9 cellular contexts compared by ENCODE assay signal in genomic region chr6:169162968-169163903, GRCh38.
A peak's percentile ranks its signal among the peaks of the same experiment; 100 is the strongest.
DNase-seq lines count a peak whose midpoint lies in the region; ATAC-seq, FAIRE-seq and TF ChIP-seq lines count a peak whose summit lies in the region.
"Had no signal": no experiment of that assay in that cellular context is flagged by ENCODE, and none has a peak within 500 bp of the region (broad histone marks: within the 10 kb centered on the region; RNA-seq: fewer than 3 reads in every experiment).

No MANE protein-coding gene starts in this region.

- no peak for TF ChIP-seq CTCF in astrocyte (IDR thresholded peaks at IDR 0.05; ENCODE audit: insufficient read depth, low read depth, low read length)

- no peaks in the 10 kb centered on the region for H4K20me1 ChIP-seq in astrocyte (ENCODE audit: insufficient read depth, low read length)

- H3K9ac ChIP-seq in astrocyte (ENCODE audit: low read length), result peak overlapping the region; percentile 75

- no peak for ATAC-seq in GM21360 (IDR thresholded peaks at IDR 0.05; ENCODE audit: unreplicated experiment)
- no peak for ATAC-seq in GM21717 (IDR thresholded peaks at IDR 0.05; ENCODE audit: unreplicated experiment)
- ATAC-seq in GM19463 (IDR thresholded peaks at IDR 0.05; ENCODE audit: unreplicated experiment), result no peak

- H3K4me3 Mint-ChIP-seq in astrocyte (ENCODE audit: unreplicated experiment), result no peak overlapping the region

- peaks cover 43% of the 10 kb centered on the region for H3K4me1 ChIP-seq in astrocyte (ENCODE audit: insufficient read depth, low read length)

- peak overlapping the region; percentile 91 for H3K27ac Mint-ChIP-seq in astrocyte (ENCODE audit: unreplicated experiment)

- H3K27ac ChIP-seq in astrocyte (ENCODE audit: low read depth, low read length), result peak overlapping the region; percentile 97

- H3K27me3 Mint-ChIP-seq in astrocyte (ENCODE audit: low read depth, unreplicated experiment), result no peaks in the 10 kb centered on the region

- peak; percentile 19 for DNase-seq in stimulated activated CD4-positive, alpha-beta T cell treated with anti-CD3 and anti-CD28 coated beads, Interleukin-1b, Interleukin-23, amount 100 ng/mL, for 48 hours
- DNase-seq in stimulated activated CD4-positive, alpha-beta T cell treated with anti-CD3 and anti-CD28 coated beads, Interleukin-2, amount 100 ng/mL, for 48 hours, result no peak
- DNase-seq in astrocyte (ENCODE audit: low read depth) (peak; percentile 99), kidney tubule cell (ENCODE audit: low spot score) (peak; percentile 85), NCI-H146 (lab: John Stamatoyannopoulos, UW) (no peak)
- DNase-seq: activated CD4-positive, CD25-positive, alpha-beta regulatory T cell had no signal

- no peaks in the 10 kb centered on the region for H3K9me3 ChIP-seq in astrocyte (ENCODE audit: insufficient read depth, low read depth, low read length)

- peak overlapping the region; percentile 42 for H2AFZ ChIP-seq in astrocyte (ENCODE audit: low read depth, low read length)

- H3K27me3 ChIP-seq in astrocyte (ENCODE audit: insufficient read depth, low read length), result no peaks in the 10 kb centered on the region

- peaks cover 7% of the 10 kb centered on the region for H3K36me3 Mint-ChIP-seq in astrocyte (ENCODE audit: low read depth, unreplicated experiment)

- no peaks in the 10 kb centered on the region for H3K79me2 ChIP-seq in astrocyte (ENCODE audit: insufficient read depth, low read length)

- peak; percentile 99 for FAIRE-seq in astrocyte (lab: Jason Lieb, UNC)

- H3K4me1 Mint-ChIP-seq in astrocyte (ENCODE audit: low read depth, unreplicated experiment), result peaks cover 31% of the 10 kb centered on the region

- H3K4me3 ChIP-seq in astrocyte (ENCODE audit: insufficient read depth, low read depth, low read length), result no peak overlapping the region

- no peaks in the 10 kb centered on the region for H3K36me3 ChIP-seq in astrocyte (ENCODE audit: insufficient read depth, low read length)

- peak overlapping the region; percentile 51 for H3K4me2 ChIP-seq in astrocyte (ENCODE audit: low read length)

- H3K9me3 Mint-ChIP-seq in astrocyte (ENCODE audit: unreplicated experiment), result peaks cover 2% of the 10 kb centered on the region

Comparison
In these comparisons a context has a peak if more than half of its experiments do, and no peak if none do; other contexts are left out.
1. DNase-seq: peak in stimulated activated CD4-positive, alpha-beta T cell treated with anti-CD3 and anti-CD28 coated beads, Interleukin-1b, Interleukin-23, amount 100 ng/mL, for 48 hours (single experiment), astrocyte (single experiment) and kidney tubule cell (single experiment); none in stimulated activated CD4-positive, alpha-beta T cell treated with anti-CD3 and anti-CD28 coated beads, Interleukin-2, amount 100 ng/mL, for 48 hours (0 of 2) and NCI-H146 (single experiment).